8 cellular contexts compared by ENCODE assay signal in the genomic region with DNA sequence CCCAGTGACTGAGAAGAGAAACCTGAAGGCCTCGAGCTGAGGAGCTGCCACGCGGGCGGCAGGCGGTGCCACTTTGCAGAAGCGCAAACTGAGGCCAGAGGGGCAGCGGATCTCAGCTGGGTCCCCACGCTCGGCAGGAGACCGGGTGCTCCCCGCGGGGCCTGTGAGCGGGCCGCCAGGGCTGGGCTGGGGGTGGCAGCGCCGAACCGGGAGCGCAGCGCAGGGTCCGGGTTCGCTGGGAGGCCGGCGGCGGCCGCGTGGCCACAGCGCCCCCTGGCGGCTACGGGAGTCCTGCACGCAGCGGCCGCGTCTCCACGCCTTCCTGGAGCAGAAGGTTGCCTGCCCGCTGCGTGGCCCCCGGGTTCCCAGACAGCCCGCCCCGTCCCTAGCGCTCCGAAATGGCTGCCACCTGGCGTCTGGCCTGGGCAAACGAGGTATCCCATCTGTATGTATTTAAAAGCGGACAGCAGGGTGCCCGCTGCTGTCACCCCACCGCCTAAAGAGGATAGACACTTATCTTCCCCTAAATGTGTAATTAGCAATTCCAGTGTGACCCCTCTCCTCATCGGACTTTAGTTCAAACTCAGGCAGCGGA.
DNase-seq lines count a peak whose midpoint lies in the region; ATAC-seq and TF ChIP-seq lines count a peak whose summit lies in the region.

No MANE protein-coding gene starts in this region.

- H3K4me3 Mint-ChIP-seq in endothelial cell (ENCODE audit: unreplicated experiment): no peak overlapping the region

- peaks cover 24% of the 10 kb centered on the region for H3K4me1 Mint-ChIP-seq in endothelial cell (ENCODE audit: unreplicated experiment)

- TF ChIP-seq CTCF in GM12873 (IDR thresholded peaks at IDR 0.05; ENCODE audit: insufficient read depth, low read depth, low read length, missing control alignments) (peak; percentile 92), endothelial cell (IDR thresholded peaks at IDR 0.05; ENCODE audit: unreplicated experiment) (peak; percentile 99)

- no peaks in the 10 kb centered on the region for H3K9me3 Mint-ChIP-seq in endothelial cell (ENCODE audit: unreplicated experiment)

- H3K27me3 Mint-ChIP-seq in endothelial cell (ENCODE audit: unreplicated experiment): peaks cover 13% of the 10 kb centered on the region

- ATAC-seq in HG03045 (IDR thresholded peaks at IDR 0.05; ENCODE audit: unreplicated experiment): peak; percentile 53

- no peak overlapping the region for H3K27ac Mint-ChIP-seq in endothelial cell (ENCODE audit: unreplicated experiment)

- DNase-seq in NCI-H82 (lab: John Stamatoyannopoulos, UW) (peak; percentile 89), endothelial cell (ENCODE audit: low spot score) (peak; percentile 89), midbrain (lab: John Stamatoyannopoulos, UW) (peak; percentile 67), NCI-H2029 treated with DMSO at 0.1 percent for 48 hours (lab: John Stamatoyannopoulos, UW) (no peak)
- DNase-seq in activated CD8-positive, alpha-beta memory T cell treated with anti-CD3 and anti-CD28 coated beads for 48 hours (ENCODE audit: low read depth in 2 of 3, low spot score in 2 of 3): peak; percentile 45 to 64 (median 57)
- DNase-seq in stimulated activated CD8-positive, alpha-beta memory T cell treated with anti-CD3 and anti-CD28 coated beads, Interleukin-7, amount 100 ng/mL, for 4 hours (ENCODE audit: low read depth in 2 of 2): peak; percentile 10 to 33

- H3K36me3 Mint-ChIP-seq in endothelial cell (ENCODE audit: low read depth, unreplicated experiment): no peaks in the 10 kb centered on the region
